In the genomic region with DNA sequence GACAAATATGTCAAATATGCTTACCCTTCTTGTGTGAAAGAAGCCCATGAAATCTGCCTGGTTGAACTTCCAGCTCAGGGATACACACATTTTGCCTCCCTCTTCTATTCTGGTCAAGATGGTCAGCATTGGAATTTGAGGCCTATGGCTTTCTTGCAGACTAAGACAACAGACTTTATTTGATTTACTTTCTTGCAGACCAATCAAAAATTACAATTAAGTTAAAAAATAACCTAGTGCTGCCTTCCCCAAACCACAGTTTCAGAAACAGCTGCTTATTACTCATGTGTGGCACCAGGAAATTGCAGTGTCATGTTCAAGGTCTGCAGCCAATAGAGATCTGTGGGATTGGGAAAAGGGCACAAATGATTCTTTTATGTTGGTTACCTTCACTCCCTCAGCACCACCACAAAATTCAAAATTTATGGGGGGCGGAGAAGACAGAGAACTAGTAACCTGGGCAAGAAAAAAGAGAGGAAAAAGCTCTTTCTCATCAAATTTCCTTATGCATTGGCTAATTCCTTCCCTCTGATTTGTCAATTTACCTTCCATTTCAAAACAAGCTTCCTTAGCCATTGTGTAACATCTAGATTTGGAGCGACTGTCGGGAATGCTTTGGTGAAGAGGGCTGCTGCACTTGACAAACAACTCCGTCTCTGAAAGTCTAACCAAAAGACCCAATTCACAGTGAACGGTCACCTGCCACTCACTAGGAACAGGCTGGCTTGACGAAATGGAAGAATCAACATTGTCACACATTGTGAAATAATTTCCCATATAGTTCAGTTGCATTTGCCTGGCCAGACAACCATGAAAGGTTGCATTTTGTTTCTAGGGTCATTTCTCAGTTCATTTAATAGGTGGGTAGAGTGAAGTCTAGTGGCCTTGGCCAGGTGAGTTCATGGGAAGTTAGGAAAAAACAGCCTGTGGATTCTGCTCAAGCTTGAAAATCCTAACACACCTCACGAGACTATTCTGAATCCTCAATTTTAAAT, we compare ENCODE assay signal across 10 cellular contexts.
A peak's percentile ranks its signal among the peaks of the same experiment; 100 is the strongest.
DNase-seq lines count a peak whose midpoint lies in the region; ATAC-seq, FAIRE-seq and TF ChIP-seq lines count a peak whose summit lies in the region.
"Had no signal": no experiment of that assay in that cellular context is flagged by ENCODE, and none has a peak within 500 bp of the region (broad histone marks: within the 10 kb centered on the region; RNA-seq: fewer than 3 reads in every experiment).

No MANE protein-coding gene starts in this region.

- no peak overlapping the region for H2AFZ ChIP-seq in HepG2 (ENCODE audit: low read length)

- in situ Hi-C loops in HepG2 (cut with HindIII; ENCODE audit: extremely low pct_ligation_motif_present, low pct_unique_long_range_greater_than_20kb) = no loop called here

- TF ChIP-seq EP300 in HepG2 (IDR thresholded peaks at IDR 0.05; ENCODE audit: low read depth in 2 of 2, low read length in 2 of 2) = peak; percentile 97 to 99
- peak; percentile 96 for TF ChIP-seq EP300 in HepG2 (CRISPR knock-in tag; IDR thresholded peaks at IDR 0.05; ENCODE audit: borderline replicate concordance)

- no peaks in the 10 kb centered on the region for H3K9me3 Mint-ChIP-seq in Calu3 (ENCODE audit: low read depth, unreplicated experiment)
- H3K9me3 Mint-ChIP-seq in activated CD4-positive, alpha-beta memory T cell treated with anti-CD3 and anti-CD28 coated beads, Interleukin-2, amount 10 ng/mL, durations not matched to agents 7 days and 5 days = no peaks in the 10 kb centered on the region

- peak in 1 of 2 experiments; percentile 57; a peak in 2 of 4 replicates for TF ChIP-seq POLR2A in HepG2 (IDR thresholded peaks at IDR 0.05; ENCODE audit: insufficient read depth in 1 of 2, low read depth in 2 of 2, low read length in 2 of 2)

- ATAC-seq in HG02798 (IDR thresholded peaks at IDR 0.05; ENCODE audit: poor library complexity, unreplicated experiment) (peak; percentile 59), HepG2 (peak; percentile 95), left ventricle myocardium superior (no peak)

- H3K36me3 ChIP-seq in HepG2 (replicated peaks in 1 of 2; ENCODE audit: control insufficient read depth in 1 of 2, insufficient read depth in 2 of 2, low read length in 2 of 2) = no peaks in the 10 kb centered on the region
- H3K36me3 ChIP-seq: cardiac muscle cell had no signal

- H3K27me3 ChIP-seq in HepG2 (ENCODE audit: control insufficient read depth in 1 of 2, insufficient read depth in 2 of 2, low read length in 2 of 2) = no peaks in the 10 kb centered on the region
- H3K27me3 ChIP-seq: cardiac muscle cell had no signal

- H3K4me1 ChIP-seq in HepG2 (ENCODE audit: insufficient read depth, low read length) = peaks cover 57% of the 10 kb centered on the region

- CTCF ChIA-PET in Calu3 (lab: Charles Lee) = interaction anchor here (0.6 to 1.7 kb wide), 4 partner anchors 23 to 170 kb away, joined by 3 to 14 read pairs (median 5); no protein-coding TSS in a partner anchor
- CTCF ChIA-PET in HepG2 (lab: Yijun Ruan, JAX; ENCODE audit: low intra/inter-chr PET ratio, low total read pairs) = no interaction called here
- CTCF ChIA-PET in activated CD4-positive, alpha-beta memory T cell treated with anti-CD3 and anti-CD28 coated beads, Interleukin-2, amount 10 ng/mL, durations not matched to agents 7 days and 5 days (lab: Charles Lee) = no interaction called here

- POLR2A ChIA-PET in HepG2 (lab: Yijun Ruan, JAX) = interaction anchor here (0.9 to 5.5 kb wide), 38 partner anchors 9 to 164 kb away, joined by 3 to 158 read pairs (median 6); a partner anchor contains a TSS
- POLR2A ChIA-PET in activated CD4-positive, alpha-beta memory T cell treated with anti-CD3 and anti-CD28 coated beads, Interleukin-2, amount 10 ng/mL, durations not matched to agents 7 days and 5 days (lab: Charles Lee) = no interaction called here

- H3K27me3 Mint-ChIP-seq in Calu3 (ENCODE audit: unreplicated experiment) = no peaks in the 10 kb centered on the region
- no peaks in the 10 kb centered on the region for H3K27me3 Mint-ChIP-seq in activated CD4-positive, alpha-beta memory T cell treated with anti-CD3 and anti-CD28 coated beads, Interleukin-2, amount 10 ng/mL, durations not matched to agents 7 days and 5 days

- H3K9me3 ChIP-seq in HepG2 (ENCODE audit: low read length) = no peaks in the 10 kb centered on the region

- no peaks in the 10 kb centered on the region for H4K20me1 ChIP-seq in HepG2 (ENCODE audit: insufficient read depth, low read length)

- 1% methylated on average over 7 of the region's 7 CpGs for WGBS in HepG2 (ENCODE audit: low lambda C conversion rate)

- BruUV-seq in Calu3 (replicated peaks; lab: Mats Ljungman, UMichigan) (no TSS peak), HepG2 (replicated peaks; lab: Mats Ljungman, UMichigan) (no TSS peak)

- H3K79me2 ChIP-seq in HepG2 (ENCODE audit: insufficient read depth, low read length) = no peaks in the 10 kb centered on the region

- peak overlapping the region; percentile 65 for H3K4me2 ChIP-seq in HepG2 (ENCODE audit: low read depth, low read length)

- peak overlapping the region; percentile 83 for H3K27ac Mint-ChIP-seq in Calu3 (ENCODE audit: unreplicated experiment)
- H3K27ac Mint-ChIP-seq in activated CD4-positive, alpha-beta memory T cell treated with anti-CD3 and anti-CD28 coated beads, Interleukin-2, amount 10 ng/mL, durations not matched to agents 7 days and 5 days = no peak overlapping the region

- peak; percentile 96 for FAIRE-seq in HepG2 (lab: Jason Lieb, UNC)
- FAIRE-seq: HTR-8/SVneo had no signal

- H3K4me3 Mint-ChIP-seq in Calu3 (ENCODE audit: low read depth, unreplicated experiment) = peak overlapping the region; percentile 9
- H3K4me3 Mint-ChIP-seq in activated CD4-positive, alpha-beta memory T cell treated with anti-CD3 and anti-CD28 coated beads, Interleukin-2, amount 10 ng/mL, durations not matched to agents 7 days and 5 days = no peak overlapping the region

- DNase-seq in Calu3 (peak; percentile 35), SW480 (ENCODE audit: low spot score) (peak; percentile 23), HepG2 (ENCODE audit: low spot score) (peak; percentile 100), left ventricle myocardium superior (no peak), ureter (ENCODE audit: low spot score) (no peak), NCI-H82 treated with DMSO at 0.1 percent for 48 hours (lab: John Stamatoyannopoulos, UW; ENCODE audit: unreplicated experiment) (no peak)
- no peak for DNase-seq in activated CD4-positive, alpha-beta memory T cell treated with anti-CD3 and anti-CD28 coated beads, Interleukin-2, amount 10 ng/mL, durations not matched to agents 7 days and 5 days

- intact Hi-C loops in Calu3 (cut with micrococcal nuclease; ENCODE audit: unreplicated experiment) = loop anchor here (2.0 to 5.0 kb wide), 2 partner anchors 37 to 103 kb away; a partner anchor contains a TSS
- intact Hi-C loops in HepG2 (cut with micrococcal nuclease; ENCODE audit: unreplicated experiment) = loop anchor here (1.0 to 2.0 kb wide), 9 partner anchors 23 to 165 kb away; a partner anchor contains a TSS
- intact Hi-C loops in left ventricle myocardium superior (cut with micrococcal nuclease) = no loop called here

- peak overlapping the region; percentile 55 for H3K9ac ChIP-seq in HepG2 (ENCODE audit: insufficient read depth, low read depth, low read length)

- peak overlapping the region; percentile 3 to 10 (median 3); a peak in 4 of 6 replicates for H3K4me3 ChIP-seq in HepG2 (replicated peaks in 1 of 3; ENCODE audit: insufficient read depth in 1 of 3, low read depth in 2 of 3, low read length in 3 of 3)
- H3K4me3 ChIP-seq: cardiac muscle cell had no signal

- no peak for TF ChIP-seq CTCF in Calu3 (IDR thresholded peaks at IDR 0.05; ENCODE audit: unreplicated experiment)
- no peak for TF ChIP-seq CTCF in HepG2 (CRISPR knock-in tag; IDR thresholded peaks at IDR 0.05)

- peak overlapping the region; percentile 81 for H3K27ac ChIP-seq in HepG2 (ENCODE audit: extremely low read length, insufficient read depth, low read length)
- H3K27ac ChIP-seq: cardiac muscle cell had no signal

- TF ChIP-seq RAD21 in HepG2 (CRISPR knock-in tag; IDR thresholded peaks at IDR 0.05) = peak; percentile 36; the same call in 1 of the 2 replicates

- H3K36me3 Mint-ChIP-seq in Calu3 (ENCODE audit: insufficient read depth, unreplicated experiment) = peaks cover 10% of the 10 kb centered on the region
- H3K36me3 Mint-ChIP-seq in activated CD4-positive, alpha-beta memory T cell treated with anti-CD3 and anti-CD28 coated beads, Interleukin-2, amount 10 ng/mL, durations not matched to agents 7 days and 5 days (ENCODE audit: low read depth) = no peaks in the 10 kb centered on the region

- H3K4me1 Mint-ChIP-seq in Calu3 (ENCODE audit: low read depth, unreplicated experiment) = peaks cover 42% of the 10 kb centered on the region
- H3K4me1 Mint-ChIP-seq in activated CD4-positive, alpha-beta memory T cell treated with anti-CD3 and anti-CD28 coated beads, Interleukin-2, amount 10 ng/mL, durations not matched to agents 7 days and 5 days = peaks cover 5% of the 10 kb centered on the region

TF ChIP-seq in HepG2, 621 proteins besides CTCF, POLR2A, EP300 and RAD21 (continues in another document):
- TF ChIP-seq, protein P1, sequence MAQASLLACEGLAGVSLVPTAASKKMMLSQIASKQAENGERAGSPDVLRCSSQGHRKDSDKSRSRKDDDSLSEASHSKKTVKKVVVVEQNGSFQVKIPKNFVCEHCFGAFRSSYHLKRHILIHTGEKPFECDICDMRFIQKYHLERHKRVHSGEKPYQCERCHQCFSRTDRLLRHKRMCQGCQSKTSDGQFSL (CRISPR knock-in tag; IDR thresholded peaks at IDR 0.05) = no peak
- TF ChIP-seq ZFY (CRISPR knock-in tag; IDR thresholded peaks at IDR 0.05) (peak; percentile 12; the same call in 1 of the 2 replicates), ZFYVE20 (CRISPR knock-in tag; IDR thresholded peaks at IDR 0.05; ENCODE audit: borderline replicate concordance, low read depth) (no peak), ZNF552 (CRISPR knock-in tag; IDR thresholded peaks at IDR 0.05; ENCODE audit: borderline replicate concordance) (no peak), NR3C1 (CRISPR knock-in tag; IDR thresholded peaks at IDR 0.05) (no peak)

Comparison
In these comparisons a context has a peak if more than half of its experiments do, and no peak if none do; other contexts are left out.
1. DNase-seq: peak in Calu3 (single experiment), SW480 (single experiment) and HepG2 (single experiment); none in activated CD4-positive, alpha-beta memory T cell treated with anti-CD3 and anti-CD28 coated beads, Interleukin-2, amount 10 ng/mL, durations not matched to agents 7 days and 5 days (single experiment), left ventricle myocardium superior (single experiment), ureter (single experiment) and NCI-H82 treated with DMSO at 0.1 percent for 48 hours (single experiment).